11 cellular contexts compared by ENCODE assay signal in the genomic region with DNA sequence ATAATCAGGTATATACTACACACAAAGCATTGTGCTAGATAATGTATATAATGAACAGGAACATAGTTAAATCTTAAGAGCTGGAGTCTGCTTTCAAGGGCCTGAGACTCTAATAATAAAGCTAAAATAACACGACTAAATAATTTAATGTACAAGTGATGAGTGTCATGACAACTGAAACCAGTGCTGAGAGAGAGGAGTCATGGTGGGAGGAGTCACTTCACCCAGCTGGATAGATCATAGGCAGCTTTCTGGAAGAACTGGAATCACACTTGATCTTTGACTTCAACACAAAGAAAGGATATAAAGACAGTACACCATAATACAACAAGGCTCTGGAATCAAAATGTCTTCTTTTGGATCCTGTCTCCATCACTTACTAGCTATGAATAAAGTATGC. TPM values are rescaled to one million over a fixed set of nuclear protein-coding genes. Genes with fewer than 3 reads are reported as not detected.
A peak's percentile ranks its signal among the peaks of the same experiment; 100 is the strongest.
DNase-seq lines count a peak whose midpoint lies in the region; ATAC-seq lines count a peak whose summit lies in the region.
"Had no signal": no experiment of that assay in that cellular context is flagged by ENCODE, and none has a peak within 500 bp of the region (broad histone marks: within the 10 kb centered on the region; RNA-seq: fewer than 3 reads in every experiment).

No MANE protein-coding gene starts in this region.

- H3K9me3 Mint-ChIP-seq in activated naive CD4-positive, alpha-beta T cell treated with anti-CD3 and anti-CD28 coated beads for 36 hours, result peaks cover 16% of the 10 kb centered on the region
- peaks cover 3% of the 10 kb centered on the region for H3K9me3 Mint-ChIP-seq in stimulated activated memory B cell treated with anti-CD40 and anti-IgM and Interleukin-4, amounts not matched to agents 10 μg/mL and 1 μg/mL and 100 μg/mL, for 72 hours

- intact Hi-C loops in activated naive CD4-positive, alpha-beta T cell treated with anti-CD3 and anti-CD28 coated beads for 36 hours (cut with micrococcal nuclease), result no loop called here

- no peaks in the 10 kb centered on the region for H3K27me3 Mint-ChIP-seq in activated naive CD4-positive, alpha-beta T cell treated with anti-CD3 and anti-CD28 coated beads for 36 hours (ENCODE audit: low read depth)
- H3K27me3 Mint-ChIP-seq in stimulated activated memory B cell treated with anti-CD40 and anti-IgM and Interleukin-4, amounts not matched to agents 10 μg/mL and 1 μg/mL and 100 μg/mL, for 72 hours, result no peaks in the 10 kb centered on the region

- peak overlapping the region; percentile 44 for H3K27ac Mint-ChIP-seq in activated naive CD4-positive, alpha-beta T cell treated with anti-CD3 and anti-CD28 coated beads for 36 hours
- peak overlapping the region; percentile 76 for H3K27ac Mint-ChIP-seq in stimulated activated memory B cell treated with anti-CD40 and anti-IgM and Interleukin-4, amounts not matched to agents 10 μg/mL and 1 μg/mL and 100 μg/mL, for 72 hours

- CTCF ChIA-PET in activated naive CD4-positive, alpha-beta T cell treated with anti-CD3 and anti-CD28 coated beads for 36 hours (lab: Charles Lee), result interaction anchor here (0.8 to 3.4 kb wide), 6 partner anchors 8 to 141 kb away, joined by 3 to 16 read pairs (median 4); no protein-coding TSS in a partner anchor

- no peak overlapping the region for H3K4me3 Mint-ChIP-seq in activated naive CD4-positive, alpha-beta T cell treated with anti-CD3 and anti-CD28 coated beads for 36 hours
- no peak overlapping the region for H3K4me3 Mint-ChIP-seq in stimulated activated memory B cell treated with anti-CD40 and anti-IgM and Interleukin-4, amounts not matched to agents 10 μg/mL and 1 μg/mL and 100 μg/mL, for 72 hours

- peaks cover 63% of the 10 kb centered on the region for H3K36me3 Mint-ChIP-seq in activated naive CD4-positive, alpha-beta T cell treated with anti-CD3 and anti-CD28 coated beads for 36 hours (ENCODE audit: low read depth)
- peaks cover 57% of the 10 kb centered on the region for H3K36me3 Mint-ChIP-seq in stimulated activated memory B cell treated with anti-CD40 and anti-IgM and Interleukin-4, amounts not matched to agents 10 μg/mL and 1 μg/mL and 100 μg/mL, for 72 hours

- DNase-seq in activated naive CD4-positive, alpha-beta T cell treated with anti-CD3 and anti-CD28 coated beads for 36 hours, result peak; percentile 44
- no peak for DNase-seq in activated naive CD4-positive, alpha-beta T cell (lab: John Stamatoyannopoulos, UW)
- DNase-seq in RPMI7951 (ENCODE audit: low read depth) (peak; percentile 17), SW 1271 (lab: John Stamatoyannopoulos, UW) (no peak), SKM-1 (lab: John Stamatoyannopoulos, UW; ENCODE audit: unreplicated experiment) (no peak), kidney glomerular epithelial cell (lab: John Stamatoyannopoulos, UW) (no peak)
- DNase-seq: body of pancreas, GF-D8, NCI-H2107 had no signal

- H3K4me1 Mint-ChIP-seq in activated naive CD4-positive, alpha-beta T cell treated with anti-CD3 and anti-CD28 coated beads for 36 hours (ENCODE audit: low read depth), result peaks cover 71% of the 10 kb centered on the region
- peaks cover 40% of the 10 kb centered on the region for H3K4me1 Mint-ChIP-seq in stimulated activated memory B cell treated with anti-CD40 and anti-IgM and Interleukin-4, amounts not matched to agents 10 μg/mL and 1 μg/mL and 100 μg/mL, for 72 hours

- ATAC-seq in esophagus mucosa, result peak; percentile 92
- no peak for ATAC-seq in stimulated activated memory B cell treated with anti-CD40 and anti-IgM and Interleukin-4, amounts not matched to agents 10 μg/mL and 1 μg/mL and 100 μg/mL, for 72 hours
- ATAC-seq: body of pancreas had no signal

RNA-seq across cellular contexts. Expression of a gene that starts 7.1 kb away (rescaled TPM):
- 10 to 100 TPM; 44.4 to 44.7 TPM for total RNA-seq in activated naive CD4-positive, alpha-beta T cell treated with anti-CD3 and anti-CD28 coated beads for 36 hours
- total RNA-seq in RPMI7951 (2014; rRNA removed; shearing (Covaris generic)), result 19.9 and 24.4 TPM in 2 replicates
- 21.0 TPM for total RNA-seq in esophagus mucosa

Comparison
In these comparisons a context has a peak if more than half of its experiments do, and no peak if none do; other contexts are left out.
1. DNase-seq: peak in activated naive CD4-positive, alpha-beta T cell treated with anti-CD3 and anti-CD28 coated beads for 36 hours (single experiment) and RPMI7951 (single experiment); none in activated naive CD4-positive, alpha-beta T cell (0 of 4), SW 1271 (0 of 2), SKM-1 (single experiment) and kidney glomerular epithelial cell (single experiment).